In genomic region chr1:207241164-207241934, GRCh38 we compare ENCODE assay signal across 1 cellular context.
TF ChIP-seq lines count a peak whose summit lies in the region.

No MANE protein-coding gene starts in this region.

TF ChIP-seq in K562, 482 proteins besides CTCF, POLR2A, EP300 and RAD21 (continued from another document and continues in another):
- TF ChIP-seq THRA (IDR thresholded peaks at IDR 0.05) (no peak), ETV5 (CRISPR knock-in tag; IDR thresholded peaks at IDR 0.05; ENCODE audit: low read depth) (no peak), ZNF316 (IDR thresholded peaks at IDR 0.05) (no peak), ZNF140 (CRISPR knock-in tag; IDR thresholded peaks at IDR 0.05) (no peak), PHTF2 (CRISPR knock-in tag; IDR thresholded peaks at IDR 0.05) (no peak), MEF2A (IDR thresholded peaks at IDR 0.05; ENCODE audit: control insufficient read depth, low read depth, low read length) (no peak), THRAP3 (IDR thresholded peaks at IDR 0.05; ENCODE audit: borderline replicate concordance) (no peak), ZNF431 (CRISPR knock-in tag; IDR thresholded peaks at IDR 0.05) (no peak), BRF1 (IDR thresholded peaks at IDR 0.05; ENCODE audit: borderline replicate concordance, extremely low read depth, insufficient read length) (no peak), ZNF717 (CRISPR knock-in tag; IDR thresholded peaks at IDR 0.05) (no peak), TAF1 (IDR thresholded peaks at IDR 0.05; ENCODE audit: control insufficient read depth, extremely low read depth, insufficient read depth, low read length, severe bottlenecking) (no peak), E2F3 (CRISPR knock-in tag; IDR thresholded peaks at IDR 0.05) (no peak), OTX1 (CRISPR knock-in tag; IDR thresholded peaks at IDR 0.05) (no peak), TCF3 (CRISPR knock-in tag; IDR thresholded peaks at IDR 0.05) (peak; percentile 56; the same call in 1 of the 2 replicates), ZNF780A (CRISPR knock-in tag; IDR thresholded peaks at IDR 0.05) (no peak), HMGN3 (IDR thresholded peaks at IDR 0.05; ENCODE audit: borderline replicate concordance, extremely low read depth, insufficient read length, low read depth, low read length) (no peak), SIRT6 (IDR thresholded peaks at IDR 0.05; ENCODE audit: low read depth, low read length) (no peak), CHAMP1 (IDR thresholded peaks at IDR 0.05) (no peak), U2AF2 (optimal IDR thresholded peaks at IDR 0.05; ENCODE audit: low read depth, low read length) (no peak), RBM17 (IDR thresholded peaks at IDR 0.05; ENCODE audit: borderline replicate concordance, low read depth, low read length) (no peak), ZNF77 (CRISPR knock-in tag; IDR thresholded peaks at IDR 0.05) (no peak), SETDB1 (IDR thresholded peaks at IDR 0.05; ENCODE audit: low read length) (no peak), RFX1 (IDR thresholded peaks at IDR 0.05) (no peak), LCOR (CRISPR knock-in tag; IDR thresholded peaks at IDR 0.05) (no peak), ZNF444 (CRISPR knock-in tag; IDR thresholded peaks at IDR 0.05) (no peak), MBD2 (IDR thresholded peaks at IDR 0.05; ENCODE audit: borderline replicate concordance, low read depth) (no peak), MXI1 (IDR thresholded peaks at IDR 0.05; ENCODE audit: low read depth, low read length) (no peak), RNF219 (CRISPR knock-in tag; IDR thresholded peaks at IDR 0.05) (no peak), ELF2 (CRISPR knock-in tag; IDR thresholded peaks at IDR 0.05) (no peak), HMG20B (CRISPR knock-in tag; IDR thresholded peaks at IDR 0.05) (no peak), ZNF224 (CRISPR knock-in tag; IDR thresholded peaks at IDR 0.05) (no peak), ZNF124 (CRISPR knock-in tag; IDR thresholded peaks at IDR 0.05) (no peak), ZNF184 (CRISPR knock-in tag; IDR thresholded peaks at IDR 0.05) (no peak), HOMEZ (CRISPR knock-in tag; IDR thresholded peaks at IDR 0.05) (0 out of 2 replicates have a peak, but pooled peaks have one; percentile 24), ZBTB12 (CRISPR knock-in tag; IDR thresholded peaks at IDR 0.05) (no peak), ZNF655 (CRISPR knock-in tag; IDR thresholded peaks at IDR 0.05) (no peak)
- TF ChIP-seq, protein P1, sequence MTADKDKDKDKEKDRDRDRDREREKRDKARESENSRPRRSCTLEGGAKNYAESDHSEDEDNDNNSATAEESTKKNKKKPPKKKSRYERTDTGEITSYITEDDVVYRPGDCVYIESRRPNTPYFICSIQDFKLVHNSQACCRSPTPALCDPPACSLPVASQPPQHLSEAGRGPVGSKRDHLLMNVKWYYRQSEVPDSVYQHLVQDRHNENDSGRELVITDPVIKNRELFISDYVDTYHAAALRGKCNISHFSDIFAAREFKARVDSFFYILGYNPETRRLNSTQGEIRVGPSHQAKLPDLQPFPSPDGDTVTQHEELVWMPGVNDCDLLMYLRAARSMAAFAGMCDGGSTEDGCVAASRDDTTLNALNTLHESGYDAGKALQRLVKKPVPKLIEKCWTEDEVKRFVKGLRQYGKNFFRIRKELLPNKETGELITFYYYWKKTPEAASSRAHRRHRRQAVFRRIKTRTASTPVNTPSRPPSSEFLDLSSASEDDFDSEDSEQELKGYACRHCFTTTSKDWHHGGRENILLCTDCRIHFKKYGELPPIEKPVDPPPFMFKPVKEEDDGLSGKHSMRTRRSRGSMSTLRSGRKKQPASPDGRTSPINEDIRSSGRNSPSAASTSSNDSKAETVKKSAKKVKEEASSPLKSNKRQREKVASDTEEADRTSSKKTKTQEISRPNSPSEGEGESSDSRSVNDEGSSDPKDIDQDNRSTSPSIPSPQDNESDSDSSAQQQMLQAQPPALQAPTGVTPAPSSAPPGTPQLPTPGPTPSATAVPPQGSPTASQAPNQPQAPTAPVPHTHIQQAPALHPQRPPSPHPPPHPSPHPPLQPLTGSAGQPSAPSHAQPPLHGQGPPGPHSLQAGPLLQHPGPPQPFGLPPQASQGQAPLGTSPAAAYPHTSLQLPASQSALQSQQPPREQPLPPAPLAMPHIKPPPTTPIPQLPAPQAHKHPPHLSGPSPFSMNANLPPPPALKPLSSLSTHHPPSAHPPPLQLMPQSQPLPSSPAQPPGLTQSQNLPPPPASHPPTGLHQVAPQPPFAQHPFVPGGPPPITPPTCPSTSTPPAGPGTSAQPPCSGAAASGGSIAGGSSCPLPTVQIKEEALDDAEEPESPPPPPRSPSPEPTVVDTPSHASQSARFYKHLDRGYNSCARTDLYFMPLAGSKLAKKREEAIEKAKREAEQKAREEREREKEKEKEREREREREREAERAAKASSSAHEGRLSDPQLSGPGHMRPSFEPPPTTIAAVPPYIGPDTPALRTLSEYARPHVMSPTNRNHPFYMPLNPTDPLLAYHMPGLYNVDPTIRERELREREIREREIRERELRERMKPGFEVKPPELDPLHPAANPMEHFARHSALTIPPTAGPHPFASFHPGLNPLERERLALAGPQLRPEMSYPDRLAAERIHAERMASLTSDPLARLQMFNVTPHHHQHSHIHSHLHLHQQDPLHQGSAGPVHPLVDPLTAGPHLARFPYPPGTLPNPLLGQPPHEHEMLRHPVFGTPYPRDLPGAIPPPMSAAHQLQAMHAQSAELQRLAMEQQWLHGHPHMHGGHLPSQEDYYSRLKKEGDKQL (CRISPR knock-in tag; IDR thresholded peaks at IDR 0.05; ENCODE audit: borderline replicate concordance): no peak
- TF ChIP-seq, protein P2, sequence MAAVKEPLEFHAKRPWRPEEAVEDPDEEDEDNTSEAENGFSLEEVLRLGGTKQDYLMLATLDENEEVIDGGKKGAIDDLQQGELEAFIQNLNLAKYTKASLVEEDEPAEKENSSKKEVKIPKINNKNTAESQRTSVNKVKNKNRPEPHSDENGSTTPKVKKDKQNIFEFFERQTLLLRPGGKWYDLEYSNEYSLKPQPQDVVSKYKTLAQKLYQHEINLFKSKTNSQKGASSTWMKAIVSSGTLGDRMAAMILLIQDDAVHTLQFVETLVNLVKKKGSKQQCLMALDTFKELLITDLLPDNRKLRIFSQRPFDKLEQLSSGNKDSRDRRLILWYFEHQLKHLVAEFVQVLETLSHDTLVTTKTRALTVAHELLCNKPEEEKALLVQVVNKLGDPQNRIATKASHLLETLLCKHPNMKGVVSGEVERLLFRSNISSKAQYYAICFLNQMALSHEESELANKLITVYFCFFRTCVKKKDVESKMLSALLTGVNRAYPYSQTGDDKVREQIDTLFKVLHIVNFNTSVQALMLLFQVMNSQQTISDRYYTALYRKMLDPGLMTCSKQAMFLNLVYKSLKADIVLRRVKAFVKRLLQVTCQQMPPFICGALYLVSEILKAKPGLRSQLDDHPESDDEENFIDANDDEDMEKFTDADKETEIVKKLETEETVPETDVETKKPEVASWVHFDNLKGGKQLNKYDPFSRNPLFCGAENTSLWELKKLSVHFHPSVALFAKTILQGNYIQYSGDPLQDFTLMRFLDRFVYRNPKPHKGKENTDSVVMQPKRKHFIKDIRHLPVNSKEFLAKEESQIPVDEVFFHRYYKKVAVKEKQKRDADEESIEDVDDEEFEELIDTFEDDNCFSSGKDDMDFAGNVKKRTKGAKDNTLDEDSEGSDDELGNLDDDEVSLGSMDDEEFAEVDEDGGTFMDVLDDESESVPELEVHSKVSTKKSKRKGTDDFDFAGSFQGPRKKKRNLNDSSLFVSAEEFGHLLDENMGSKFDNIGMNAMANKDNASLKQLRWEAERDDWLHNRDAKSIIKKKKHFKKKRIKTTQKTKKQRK (IDR thresholded peaks at IDR 0.05; ENCODE audit: borderline replicate concordance, low read depth, low read length): no peak
- TF ChIP-seq, protein P3, sequence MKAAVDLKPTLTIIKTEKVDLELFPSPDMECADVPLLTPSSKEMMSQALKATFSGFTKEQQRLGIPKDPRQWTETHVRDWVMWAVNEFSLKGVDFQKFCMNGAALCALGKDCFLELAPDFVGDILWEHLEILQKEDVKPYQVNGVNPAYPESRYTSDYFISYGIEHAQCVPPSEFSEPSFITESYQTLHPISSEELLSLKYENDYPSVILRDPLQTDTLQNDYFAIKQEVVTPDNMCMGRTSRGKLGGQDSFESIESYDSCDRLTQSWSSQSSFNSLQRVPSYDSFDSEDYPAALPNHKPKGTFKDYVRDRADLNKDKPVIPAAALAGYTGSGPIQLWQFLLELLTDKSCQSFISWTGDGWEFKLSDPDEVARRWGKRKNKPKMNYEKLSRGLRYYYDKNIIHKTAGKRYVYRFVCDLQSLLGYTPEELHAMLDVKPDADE (conservative IDR thresholded peaks at IDR 0.05; ENCODE audit: control insufficient read depth, low read depth, low read length): no peak
- TF ChIP-seq, protein P4, sequence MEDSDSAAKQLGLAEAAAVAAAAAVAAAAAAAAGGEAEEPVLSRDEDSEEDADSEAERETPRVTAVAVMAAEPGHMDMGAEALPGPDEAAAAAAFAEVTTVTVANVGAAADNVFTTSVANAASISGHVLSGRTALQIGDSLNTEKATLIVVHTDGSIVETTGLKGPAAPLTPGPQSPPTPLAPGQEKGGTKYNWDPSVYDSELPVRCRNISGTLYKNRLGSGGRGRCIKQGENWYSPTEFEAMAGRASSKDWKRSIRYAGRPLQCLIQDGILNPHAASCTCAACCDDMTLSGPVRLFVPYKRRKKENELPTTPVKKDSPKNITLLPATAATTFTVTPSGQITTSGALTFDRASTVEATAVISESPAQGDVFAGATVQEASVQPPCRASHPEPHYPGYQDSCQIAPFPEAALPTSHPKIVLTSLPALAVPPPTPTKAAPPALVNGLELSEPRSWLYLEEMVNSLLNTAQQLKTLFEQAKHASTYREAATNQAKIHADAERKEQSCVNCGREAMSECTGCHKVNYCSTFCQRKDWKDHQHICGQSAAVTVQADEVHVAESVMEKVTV (CRISPR knock-in tag; IDR thresholded peaks at IDR 0.05): no peak
